12 cellular contexts compared by ENCODE assay signal in genomic region chr6:120077489-120077888, GRCh38.
DNase-seq lines count a peak whose midpoint lies in the region; ATAC-seq and TF ChIP-seq lines count a peak whose summit lies in the region.
"Had no signal": no experiment of that assay in that cellular context is flagged by ENCODE, and none has a peak within 500 bp of the region (broad histone marks: within the 10 kb centered on the region; RNA-seq: fewer than 3 reads in every experiment).

No MANE protein-coding gene starts in this region.

- H3K36me3 ChIP-seq in GM23248 (ENCODE audit: low read depth) = no peaks in the 10 kb centered on the region
- no peaks in the 10 kb centered on the region for H3K36me3 ChIP-seq in prostate gland
- H3K36me3 ChIP-seq: BLaER1 treated with 17β-estradiol and CSF1 and Interleukin-3, amounts not matched to agents 10 nM and 100 nM; pancreas had no signal

- no peaks in the 10 kb centered on the region for H3K9me2 ChIP-seq in GM23248 (ENCODE audit: insufficient read depth)

- DNase-seq in GM23248 = peak; percentile 20
- peak; percentile 69 for DNase-seq in SK-MEL-5 (ENCODE audit: low read depth, low spot score)
- DNase-seq in fibroblast of the conjunctiva (ENCODE audit: low read depth) = peak; percentile 2
- no peak for DNase-seq in superior temporal gyrus (ENCODE audit: extremely low spot score)
- no peak for DNase-seq in prostate gland (ENCODE audit: low spot score)
- no peak for DNase-seq in T-helper 1 cell
- DNase-seq: activated CD4-positive, alpha-beta T cell treated with anti-CD3 and anti-CD28 coated beads, Interleukin-2, amount 10 ng/mL, durations not matched to agents 7 days and 5 days; NCI-H774; pancreas had no signal

- no peak overlapping the region for H3K4me3 ChIP-seq in GM23248
- H3K4me3 ChIP-seq in prostate gland = no peak overlapping the region
- H3K4me3 ChIP-seq: BLaER1 treated with 17β-estradiol and CSF1 and Interleukin-3, amounts not matched to agents 10 nM and 100 nM; pancreas had no signal

- TF ChIP-seq CTCF in 22Rv1 (IDR thresholded peaks at IDR 0.05) (peak; percentile 56), prostate gland (IDR thresholded peaks at IDR 0.05) (no peak)

- no peak overlapping the region for H3K9ac ChIP-seq in GM23248
- H3K9ac ChIP-seq: BLaER1 treated with 17β-estradiol and CSF1 and Interleukin-3, amounts not matched to agents 10 nM and 100 nM had no signal

- H2AFZ ChIP-seq in GM23248 = no peak overlapping the region

- H3K27me3 ChIP-seq in GM23248 (replicated peaks; ENCODE audit: insufficient read depth) = no peaks in the 10 kb centered on the region
- no peaks in the 10 kb centered on the region for H3K27me3 ChIP-seq in prostate gland (replicated peaks; ENCODE audit: insufficient read depth)
- H3K27me3 ChIP-seq: BLaER1 treated with 17β-estradiol and CSF1 and Interleukin-3, amounts not matched to agents 10 nM and 100 nM; pancreas had no signal

- H3K79me2 ChIP-seq in GM23248 (ENCODE audit: insufficient read depth) = no peaks in the 10 kb centered on the region

- H3K4me1 ChIP-seq in GM23248 (ENCODE audit: insufficient read depth) (no peaks in the 10 kb centered on the region), prostate gland (replicated peaks) (no peaks in the 10 kb centered on the region)
- H3K4me1 ChIP-seq: BLaER1 treated with 17β-estradiol and CSF1 and Interleukin-3, amounts not matched to agents 10 nM and 100 nM; pancreas had no signal

- WGBS in GM23248 (ENCODE audit: low coverage in 1 of 2, low lambda C conversion rate in 2 of 2, missing lambda C conversion rate in 2 of 2), 2 experiments = 47 to 52% methylated on average over 2 of the region's 2 CpGs
- 29% methylated on average over 2 of the region's 2 CpGs for WGBS in prostate gland

- TF ChIP-seq POLR2A in prostate gland (IDR thresholded peaks at IDR 0.05) = no peak

- no peak for ATAC-seq in HG03460 (IDR thresholded peaks at IDR 0.05; ENCODE audit: unreplicated experiment)
- ATAC-seq: pancreas had no signal

- H4K20me1 ChIP-seq in GM23248 (ENCODE audit: insufficient read depth) = no peaks in the 10 kb centered on the region
- H4K20me1 ChIP-seq: BLaER1 treated with 17β-estradiol and CSF1 and Interleukin-3, amounts not matched to agents 10 nM and 100 nM had no signal

- H3F3A ChIP-seq in GM23248 (ENCODE audit: insufficient read depth) = no peaks in the 10 kb centered on the region

- no peak overlapping the region for H3K4me2 ChIP-seq in GM23248 (ENCODE audit: unreplicated experiment)
- H3K4me2 ChIP-seq: BLaER1 treated with 17β-estradiol and CSF1 and Interleukin-3, amounts not matched to agents 10 nM and 100 nM had no signal

- in situ Hi-C loops in GM23248 (cut with MboI) (no loop called here), SK-MEL-5 (cut with HindIII; ENCODE audit: low pct_unique_long_range_greater_than_20kb, low sequenced_read_pairs) (no loop called here)

- no peak overlapping the region for H3K27ac ChIP-seq in 22Rv1
- H3K27ac ChIP-seq in GM23248 = no peak overlapping the region
- H3K27ac ChIP-seq in prostate gland = no peak overlapping the region
- H3K27ac ChIP-seq: BLaER1 treated with 17β-estradiol and CSF1 and Interleukin-3, amounts not matched to agents 10 nM and 100 nM; pancreas had no signal

- intact Hi-C loops in prostate gland (cut with DNase I) = no loop called here

- H3K9me3 ChIP-seq in GM23248 (ENCODE audit: low read depth) (no peaks in the 10 kb centered on the region), prostate gland (no peaks in the 10 kb centered on the region)
- H3K9me3 ChIP-seq: BLaER1 treated with 17β-estradiol and CSF1 and Interleukin-3, amounts not matched to agents 10 nM and 100 nM; pancreas had no signal

Comparison
In these comparisons a context has a peak if more than half of its experiments do, and no peak if none do; other contexts are left out.
1. DNase-seq: peak in GM23248 (single experiment), SK-MEL-5 (single experiment) and fibroblast of the conjunctiva (single experiment); none in superior temporal gyrus (single experiment), prostate gland (single experiment) and T-helper 1 cell (0 of 5).